7 cellular contexts compared by ENCODE assay signal in the genomic region with DNA sequence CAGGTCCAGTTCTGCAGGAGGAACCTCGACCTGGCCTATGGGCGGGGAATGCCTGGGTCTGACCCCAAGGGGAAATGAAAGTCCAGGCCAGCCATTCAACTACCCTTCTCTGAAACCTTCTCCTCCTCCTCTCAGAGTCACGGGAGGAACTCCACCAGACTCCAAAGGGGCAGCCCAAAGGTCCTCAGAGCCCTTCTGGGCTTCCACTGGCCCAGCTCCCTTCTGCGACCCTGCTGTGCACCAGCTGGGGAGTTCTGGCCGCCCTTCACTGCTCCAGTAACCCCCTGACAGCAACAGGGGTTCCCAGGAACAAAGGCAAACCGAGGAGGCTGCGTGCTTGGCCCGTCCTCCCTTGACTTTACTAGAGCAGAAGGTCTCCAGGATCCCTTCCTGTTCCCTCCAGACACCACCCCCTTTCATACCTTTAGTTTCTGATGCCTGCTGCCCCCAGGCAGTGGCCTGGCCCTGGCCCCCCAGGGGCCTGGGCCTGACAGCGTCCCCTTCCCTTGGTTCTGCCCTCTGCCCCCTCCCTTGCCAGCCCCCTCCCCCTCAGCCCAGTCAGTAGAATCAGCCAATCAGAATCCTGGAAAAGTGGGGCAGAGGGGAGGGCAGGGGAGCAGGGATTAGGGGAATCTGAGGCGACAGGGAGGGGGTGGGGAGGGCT. TPM values are rescaled to one million over a fixed set of nuclear protein-coding genes. Genes with fewer than 3 reads are reported as not detected.
A peak's percentile ranks its signal among the peaks of the same experiment; 100 is the strongest.
DNase-seq lines count a peak whose midpoint lies in the region; ATAC-seq and TF ChIP-seq lines count a peak whose summit lies in the region.

No MANE protein-coding gene starts in this region.

- intact Hi-C loops in transverse colon (cut with DNase I; ENCODE audit: low total_unique reads): no loop called here

- in situ Hi-C loops in transverse colon (cut with MboI; ENCODE audit: low pct_ligation_motif_present in 1 of 4, low pct_unique_long_range_greater_than_20kb in 1 of 4, low sequenced_read_pairs in 3 of 4): no loop called here

- peaks cover 14% of the 10 kb centered on the region for H3K4me1 ChIP-seq in hepatocyte (ENCODE audit: insufficient read depth)
- peaks cover 4 to 21% (median 8%) of the 10 kb centered on the region in 4 donors for H3K4me1 ChIP-seq in transverse colon
- peaks cover 14% of the 10 kb centered on the region for H3K4me1 ChIP-seq in BE2C

- H3K36me3 ChIP-seq in hepatocyte (replicated peaks; ENCODE audit: insufficient read depth, low read depth): no peaks in the 10 kb centered on the region
- H3K36me3 ChIP-seq in transverse colon: no peaks in the 10 kb centered on the region
- no peaks in the 10 kb centered on the region for H3K36me3 ChIP-seq in BE2C

- H3K9me2 ChIP-seq in hepatocyte (replicated peaks; ENCODE audit: insufficient read depth): no peaks in the 10 kb centered on the region

- no peaks in the 10 kb centered on the region for H3K27me3 ChIP-seq in hepatocyte
- no peaks in the 10 kb centered on the region for H3K27me3 ChIP-seq in transverse colon
- no peaks in the 10 kb centered on the region for H3K27me3 ChIP-seq in BE2C

- peak; percentile 68 for ATAC-seq in GM21529 (IDR thresholded peaks at IDR 0.05; ENCODE audit: unreplicated experiment)

- peak; percentile 56 for DNase-seq in NB4 (ENCODE audit: low read depth)
- DNase-seq in hepatocyte (ENCODE audit: low spot score): no peak
- no peak for DNase-seq in transverse colon
- no peak for DNase-seq in BE2C
- DNase-seq in NCI-H146 (lab: John Stamatoyannopoulos, UW): no peak
- DNase-seq in activated T-cell treated with anti-CD3 and anti-CD28 coated beads, Interleukin-2, amount 50 U/mL, for 1 hour: no peak

- TF ChIP-seq CTCF in NB4 (IDR thresholded peaks at IDR 0.05; ENCODE audit: low read depth, low read length) (no peak), hepatocyte (IDR thresholded peaks at IDR 0.05; ENCODE audit: poor library complexity) (no peak), transverse colon (IDR thresholded peaks at IDR 0.05) (no peak), BE2C (IDR thresholded peaks at IDR 0.05; ENCODE audit: low read depth, low read length) (no peak)

- no peak overlapping the region for H3K27ac ChIP-seq in hepatocyte
- H3K27ac ChIP-seq in transverse colon: peak overlapping the region; percentile 40 to 73 (median 60)

- H4K20me1 ChIP-seq in hepatocyte (ENCODE audit: insufficient read depth, poor library complexity, severe bottlenecking): no peaks in the 10 kb centered on the region

- TF ChIP-seq POLR2A in NB4 (IDR thresholded peaks at IDR 0.05; ENCODE audit: extremely low read depth, insufficient read length) (no peak), transverse colon (IDR thresholded peaks at IDR 0.05) (no peak)

- H3K4me2 ChIP-seq in hepatocyte: peak overlapping the region; percentile 29

- H3K79me2 ChIP-seq in hepatocyte: no peaks in the 10 kb centered on the region

- 56% methylated on average over 9 of the region's 10 CpGs for WGBS in hepatocyte (ENCODE audit: low lambda C conversion rate, missing lambda C conversion rate)
- 63% methylated on average over 10 of the region's 10 CpGs; no CpG with 5 or more reads in 1 of the 2 donors for WGBS in transverse colon (ENCODE audit: low coverage in 1 of 2), 2 donors

- H3K4me3 ChIP-seq in NB4 (ENCODE audit: low read depth, low read length) (no peak overlapping the region), hepatocyte (no peak overlapping the region), transverse colon (no peak overlapping the region), BE2C (ENCODE audit: low read depth, low read length) (no peak overlapping the region)

- no peak overlapping the region for H2AFZ ChIP-seq in hepatocyte

- H3K9me3 ChIP-seq in hepatocyte (ENCODE audit: low read depth): no peaks in the 10 kb centered on the region
- no peaks in the 10 kb centered on the region for H3K9me3 ChIP-seq in transverse colon
- no peaks in the 10 kb centered on the region for H3K9me3 ChIP-seq in BE2C

- TF ChIP-seq EP300 in transverse colon (IDR thresholded peaks at IDR 0.05; ENCODE audit: low read depth): no peak

RNA-seq across cellular contexts. Expression of a gene that starts 0.8 kb away (rescaled TPM):
- total RNA-seq in hepatocyte (2.2 and 5.6 TPM in 2 replicates), transverse colon (10 to 100 TPM in 1 of 4 donors, 1 to 10 TPM in 3; 1.9 to 17.5 (median 5.7) TPM)
- 4.2 and 4.6 TPM in 2 replicates for polyA plus RNA-seq in hepatocyte
- 25.0 TPM for polyA plus RNA-seq in BE2C (2012; ENCODE audit: insufficient read depth, insufficient read length, low read depth)

RNA-seq across cellular contexts. Expression of a gene that starts 21.1 kb away (rescaled TPM):
- 0.07 TPM in 1 of 2 replicates, not detected in the other for total RNA-seq in hepatocyte
- polyA plus RNA-seq in hepatocyte: not detected in 2 replicates
- not detected for total RNA-seq in transverse colon
- polyA plus RNA-seq in BE2C (2012; ENCODE audit: insufficient read depth, insufficient read length, low read depth): not detected

RNA-seq across cellular contexts. Expression of a gene that starts 33.7 kb away (rescaled TPM):
- total RNA-seq in hepatocyte (31.3 and 45.7 TPM in 2 replicates), transverse colon (100 to 1,000 TPM in 1 of 4 donors, 10 to 100 TPM in 3; 37.7 to 217 (median 73.0) TPM)
- polyA plus RNA-seq in hepatocyte: 53.6 and 57.2 TPM in 2 replicates
- polyA plus RNA-seq in BE2C (2012; ENCODE audit: insufficient read depth, insufficient read length, low read depth): 48.7 TPM
